In genomic region chr4:55340246-55340645, GRCh38 we compare ENCODE assay signal across 16 cellular contexts.
"Had no signal": no experiment of that assay in that cellular context is flagged by ENCODE, and none has a peak within 500 bp of the region (broad histone marks: within the 10 kb centered on the region; RNA-seq: fewer than 3 reads in every experiment).

No MANE protein-coding gene starts in this region.

- H3K4me3 ChIP-seq: coronary artery, dorsolateral prefrontal cortex, heart left ventricle, spleen had no signal

- H3K9me3 ChIP-seq: heart left ventricle, spleen had no signal

- H3K36me3 ChIP-seq: heart left ventricle, spleen had no signal

- ATAC-seq: heart left ventricle; naive thymus-derived CD4-positive, alpha-beta T cell; sciatic nerve; stimulated activated memory B cell treated with anti-CD40 and anti-IgM and Interleukin-4, amounts not matched to agents 10 μg/mL and 1 μg/mL and 100 μg/mL, for 72 hours had no signal

- DNase-seq: dorsolateral prefrontal cortex; effector memory CD4-positive, alpha-beta T cell; heart left ventricle; hippocampal formation; mammary epithelial cell; naive thymus-derived CD4-positive, alpha-beta T cell; posterior cingulate gyrus; spleen; stimulated activated CD4-positive, alpha-beta T cell treated with anti-CD3 and anti-CD28 coated beads, Interleukin-15, amount 100 ng/mL, for 24 hours; stimulated activated CD4-positive, alpha-beta T cell treated with anti-CD3 and anti-CD28 coated beads, Interleukin-1b, Interleukin-23, amount 100 ng/mL, for 48 hours; stimulated activated CD4-positive, alpha-beta T cell treated with anti-CD3 and anti-CD28 coated beads, Interleukin-4, amount 100 ng/mL, for 24 hours had no signal

- FAIRE-seq: endometrium, frontal cortex had no signal

- H3K27ac ChIP-seq: coronary artery, dorsolateral prefrontal cortex, heart left ventricle, spleen had no signal

- H3K27me3 ChIP-seq: dorsolateral prefrontal cortex, heart left ventricle, spleen had no signal
